In genomic region chr7:20798694-20799121, GRCh38 we compare ENCODE assay signal across 10 cellular contexts. TPM values are rescaled to one million over a fixed set of nuclear protein-coding genes. Genes with fewer than 3 reads are reported as not detected.
DNase-seq lines count a peak whose midpoint lies in the region; ATAC-seq and TF ChIP-seq lines count a peak whose summit lies in the region.
"Had no signal": no experiment of that assay in that cellular context is flagged by ENCODE, and none has a peak within 500 bp of the region (broad histone marks: within the 10 kb centered on the region; RNA-seq: fewer than 3 reads in every experiment).

No MANE protein-coding gene starts in this region.

- H3K4me3 Mint-ChIP-seq in chondrocyte (ENCODE audit: unreplicated experiment), result peak overlapping the region; percentile 38

- H3K4me3 ChIP-seq in LNCaP clone FGC (ENCODE audit: low read depth, low read length), result peak overlapping the region; percentile 53
- no peak overlapping the region for H3K4me3 ChIP-seq in parathyroid adenoma (ENCODE audit: low read depth, low read length)

- no peaks in the 10 kb centered on the region for H3K36me3 ChIP-seq in parathyroid adenoma (ENCODE audit: control insufficient read depth, insufficient read depth, low read length)

- H3K9ac ChIP-seq in parathyroid adenoma, result no peak overlapping the region

- H3K27me3 Mint-ChIP-seq in chondrocyte (ENCODE audit: low read depth), result peaks cover 48% of the 10 kb centered on the region

- no peak overlapping the region for H3K4me2 ChIP-seq in parathyroid adenoma (ENCODE audit: low read length)

- peak overlapping the region; percentile 29 for H2AFZ ChIP-seq in parathyroid adenoma

- H3K27ac ChIP-seq in parathyroid adenoma, result no peak overlapping the region

- no peaks in the 10 kb centered on the region for H3K9me3 ChIP-seq in parathyroid adenoma (ENCODE audit: control insufficient read depth, low read length)

- peaks cover 5% of the 10 kb centered on the region for H3K4me1 ChIP-seq in parathyroid adenoma

- H3K79me2 ChIP-seq in parathyroid adenoma, result no peaks in the 10 kb centered on the region

- no peak overlapping the region for H3K27ac Mint-ChIP-seq in chondrocyte (ENCODE audit: unreplicated experiment)

- no peaks in the 10 kb centered on the region for H3K36me3 Mint-ChIP-seq in chondrocyte (ENCODE audit: low read depth)

- peaks cover 16% of the 10 kb centered on the region for H3K27me3 ChIP-seq in parathyroid adenoma (ENCODE audit: control insufficient read depth, insufficient read depth, low read length)

- no peaks in the 10 kb centered on the region for H3K9me3 Mint-ChIP-seq in chondrocyte (ENCODE audit: low read depth)

- DNase-seq in GM10266 (ENCODE audit: extremely low spot score) (peak; percentile 26), LNCaP clone FGC (ENCODE audit: low read depth) (no peak), chondrocyte (ENCODE audit: low spot score) (no peak), NCI-H1105 (lab: John Stamatoyannopoulos, UW) (no peak)
- no peak for DNase-seq in central memory CD4-positive, alpha-beta T cell

- TF ChIP-seq CTCF in GM10266 (IDR thresholded peaks at IDR 0.05; ENCODE audit: control insufficient read depth, insufficient read depth, low read depth, missing control alignments), result no peak
- TF ChIP-seq CTCF in LNCaP clone FGC (IDR thresholded peaks at IDR 0.05; ENCODE audit: control insufficient read depth, extremely low read depth, insufficient read depth), result no peak
- TF ChIP-seq CTCF in chondrocyte (IDR thresholded peaks at IDR 0.05), result no peak
- no peak for TF ChIP-seq CTCF in parathyroid adenoma (IDR thresholded peaks at IDR 0.05)

- no peak for ATAC-seq in GM18519 (IDR thresholded peaks at IDR 0.05; ENCODE audit: low FRiP score, unreplicated experiment)
- ATAC-seq in GM21786 (IDR thresholded peaks at IDR 0.05; ENCODE audit: unreplicated experiment), result no peak

- peaks cover 13% of the 10 kb centered on the region for H3K4me1 Mint-ChIP-seq in chondrocyte (ENCODE audit: low read depth)

RNA-seq across cellular contexts. Expression of gene SP8, which starts 12.0 kb away (rescaled TPM):
- total RNA-seq in chondrocyte, result not detected in 3 replicates
- total RNA-seq: bronchial epithelial cell, pulmonary artery endothelial cell had no signal
